ENCODE assay signal across 8 cellular contexts in genomic region chr20:34675993-34676641, GRCh38. TPM values are rescaled to one million over a fixed set of nuclear protein-coding genes. Genes with fewer than 3 reads are reported as not detected.
A peak's percentile ranks its signal among the peaks of the same experiment; 100 is the strongest.
DNase-seq lines count a peak whose midpoint lies in the region; FAIRE-seq and TF ChIP-seq lines count a peak whose summit lies in the region.

No MANE protein-coding gene starts in this region.

- H3K27ac ChIP-seq in RWPE1 (peak overlapping the region; percentile 79), esophagus squamous epithelium (peak overlapping the region; percentile 84 to 93 (median 90)), rectal smooth muscle tissue (ENCODE audit: low read depth, low read length) (peak overlapping the region; percentile 71)

- POLR2A ChIA-PET in RWPE1 (lab: Yijun Ruan, JAX; ENCODE audit: low non-redundant PET) = no interaction called here

- H3K36me3 ChIP-seq in esophagus squamous epithelium = no peaks in the 10 kb centered on the region
- H3K36me3 ChIP-seq in rectal smooth muscle tissue (ENCODE audit: control insufficient read depth, insufficient read depth, low read length) = no peaks in the 10 kb centered on the region

- TF ChIP-seq POLR2A in esophagus squamous epithelium (IDR thresholded peaks at IDR 0.05) = no peak

- no peak overlapping the region for H3K9ac ChIP-seq in rectal smooth muscle tissue (ENCODE audit: low read length)

- CTCF ChIA-PET in RWPE1 (lab: Yijun Ruan, JAX) = no interaction called here

- peak; percentile 49 for FAIRE-seq in GM19239 (lab: Jason Lieb, UNC)

- 1% methylated on average over 12 to 14 of the region's 14 CpGs for WGBS in esophagus squamous epithelium, 2 donors

- DNase-seq in GM19239 (ENCODE audit: insufficient read length, low spot score) = no peak
- DNase-seq in RWPE1 (ENCODE audit: low spot score) = no peak
- no peak for DNase-seq in esophagus squamous epithelium (lab: John Stamatoyannopoulos, UW)
- DNase-seq in NCI-H2107 treated with DMSO at 0.1 percent for 48 hours (lab: John Stamatoyannopoulos, UW; ENCODE audit: unreplicated experiment) = no peak
- no peak for DNase-seq in D341Med (ENCODE audit: low spot score)
- DNase-seq in NCI-H2171 (lab: John Stamatoyannopoulos, UW) = no peak
- DNase-seq in NCI-H1048 (lab: John Stamatoyannopoulos, UW) = no peak

- H3K4me1 ChIP-seq in esophagus squamous epithelium (peaks cover 6 to 23% (median 13%) of the 10 kb centered on the region in 3 donors), rectal smooth muscle tissue (ENCODE audit: control insufficient read depth, insufficient read depth, low read length) (peaks cover 4% of the 10 kb centered on the region)

- H3K27me3 ChIP-seq in esophagus squamous epithelium (no peaks in the 10 kb centered on the region), rectal smooth muscle tissue (ENCODE audit: control insufficient read depth, insufficient read depth, low read length) (no peaks in the 10 kb centered on the region)

- intact Hi-C loops in esophagus squamous epithelium (cut with DNase I) = no loop called here

- H3K4me3 ChIP-seq in esophagus squamous epithelium = peak overlapping the region; percentile 77 to 93 (median 89)
- peak overlapping the region; percentile 78 for H3K4me3 ChIP-seq in rectal smooth muscle tissue (ENCODE audit: low read length)

- no peaks in the 10 kb centered on the region for H3K9me3 ChIP-seq in esophagus squamous epithelium

- no peak for TF ChIP-seq CTCF in RWPE1 (conservative IDR thresholded peaks at IDR 0.05; ENCODE audit: low read depth)
- TF ChIP-seq CTCF in esophagus squamous epithelium (IDR thresholded peaks at IDR 0.05) = no peak

RNA-seq across cellular contexts. Expression of gene PIGU, which starts 0.8 kb away (rescaled TPM):
- 10 to 100 TPM; 14.8 to 27.1 (median 17.6) TPM for total RNA-seq in esophagus squamous epithelium

RNA-seq across cellular contexts. Expression of gene TP53INP2, which starts 28.0 kb away (rescaled TPM):
- total RNA-seq in esophagus squamous epithelium = 10 to 100 TPM; 11.8 to 40.8 (median 36.2) TPM
